9 cellular contexts compared by ENCODE assay signal in the genomic region with DNA sequence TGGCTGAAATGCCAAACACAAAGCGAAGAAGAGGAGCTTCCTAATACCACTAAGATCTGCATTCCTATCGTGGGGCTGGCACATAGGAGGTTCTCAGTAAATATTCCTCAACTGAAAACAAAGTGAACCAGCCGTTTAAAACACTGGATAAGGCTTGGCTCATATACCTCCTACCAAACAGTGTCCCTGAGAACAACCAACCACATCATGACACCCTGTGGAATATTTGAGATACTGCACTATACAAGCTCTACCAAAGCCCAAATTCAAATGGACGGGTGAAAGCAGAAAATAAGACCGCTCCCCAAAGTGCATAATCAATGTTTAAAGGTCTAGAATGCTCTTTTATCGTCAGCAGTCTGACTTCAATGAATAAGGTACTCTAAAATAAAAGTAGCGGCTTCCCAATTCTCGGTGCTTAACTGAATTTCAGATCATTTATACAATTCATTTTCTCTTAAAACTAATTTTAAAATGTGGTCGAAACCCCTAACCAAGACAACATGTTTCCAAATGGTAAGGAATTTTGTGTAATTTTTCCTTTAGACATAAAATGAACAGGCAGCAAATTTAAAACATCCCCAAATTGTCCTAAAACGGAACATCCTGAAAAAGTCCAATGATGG.
DNase-seq lines count a peak whose midpoint lies in the region; ATAC-seq and TF ChIP-seq lines count a peak whose summit lies in the region.
"Had no signal": no experiment of that assay in that cellular context is flagged by ENCODE, and none has a peak within 500 bp of the region (broad histone marks: within the 10 kb centered on the region; RNA-seq: fewer than 3 reads in every experiment).

No MANE protein-coding gene starts in this region.

- no peaks in the 10 kb centered on the region for H3K36me3 Mint-ChIP-seq in activated CD4-positive, alpha-beta T cell treated with anti-CD3 and anti-CD28 coated beads, Interleukin-2, amount 10 ng/mL, durations not matched to agents 7 days and 5 days (ENCODE audit: low read depth)
- H3K36me3 Mint-ChIP-seq in activated T-cell treated with anti-CD3 and anti-CD28 coated beads, Interleukin-2, amount 50 U/mL, for 24 hours (ENCODE audit: low read depth): no peaks in the 10 kb centered on the region
- H3K36me3 Mint-ChIP-seq: IgD-negative memory B cell had no signal

- H3K4me3 Mint-ChIP-seq in activated CD4-positive, alpha-beta T cell treated with anti-CD3 and anti-CD28 coated beads, Interleukin-2, amount 10 ng/mL, durations not matched to agents 7 days and 5 days: no peak overlapping the region
- no peak overlapping the region for H3K4me3 Mint-ChIP-seq in activated T-cell treated with anti-CD3 and anti-CD28 coated beads, Interleukin-2, amount 50 U/mL, for 24 hours
- H3K4me3 Mint-ChIP-seq: IgD-negative memory B cell had no signal

- POLR2A ChIA-PET in activated CD4-positive, alpha-beta T cell treated with anti-CD3 and anti-CD28 coated beads, Interleukin-2, amount 10 ng/mL, durations not matched to agents 7 days and 5 days (lab: Charles Lee): no interaction called here

- 41% methylated on average over 10 of the region's 10 CpGs for WGBS in right lobe of liver (ENCODE audit: insufficient coverage, low coverage, low lambda C conversion rate, missing lambda C conversion rate)

- H3K9me3 ChIP-seq in breast epithelium (peaks cover 3 to 17% of the 10 kb centered on the region in 2 donors), right lobe of liver (no peaks in the 10 kb centered on the region)

- DNase-seq in G401 (ENCODE audit: low spot score) (peak; percentile 76), NCI-H1694 treated with DMSO at 0.1 percent for 48 hours (lab: John Stamatoyannopoulos, UW) (peak; percentile 33), breast epithelium (ENCODE audit: low spot score in 2 of 2) (no peak), right lobe of liver (no peak)
- DNase-seq in activated CD4-positive, alpha-beta T cell treated with anti-CD3 and anti-CD28 coated beads, Interleukin-2, amount 10 ng/mL, durations not matched to agents 7 days and 5 days: no peak
- no peak for DNase-seq in activated T-cell treated with anti-CD3 and anti-CD28 coated beads, Interleukin-2, amount 50 U/mL, for 24 hours

- TF ChIP-seq CTCF in breast epithelium (IDR thresholded peaks at IDR 0.05) (peak in 2 of 3 donors; percentile 39 to 51), right lobe of liver (IDR thresholded peaks at IDR 0.05) (peak; percentile 31 to 45 (median 38))

- no peaks in the 10 kb centered on the region for H3K4me1 Mint-ChIP-seq in activated CD4-positive, alpha-beta T cell treated with anti-CD3 and anti-CD28 coated beads, Interleukin-2, amount 10 ng/mL, durations not matched to agents 7 days and 5 days
- no peaks in the 10 kb centered on the region for H3K4me1 Mint-ChIP-seq in activated T-cell treated with anti-CD3 and anti-CD28 coated beads, Interleukin-2, amount 50 U/mL, for 24 hours (ENCODE audit: low read depth)
- H3K4me1 Mint-ChIP-seq: IgD-negative memory B cell had no signal

- in situ Hi-C loops in G401 (cut with HindIII; ENCODE audit: low sequenced_read_pairs): no loop called here

- CTCF ChIA-PET in activated CD4-positive, alpha-beta T cell treated with anti-CD3 and anti-CD28 coated beads, Interleukin-2, amount 10 ng/mL, durations not matched to agents 7 days and 5 days (lab: Charles Lee): no interaction called here

- H3K27ac ChIP-seq in breast epithelium (no peak overlapping the region), right lobe of liver (no peak overlapping the region)

- no peaks in the 10 kb centered on the region for H3K27me3 ChIP-seq in breast epithelium
- peaks cover 0 to 16% of the 10 kb centered on the region in 2 donors for H3K27me3 ChIP-seq in right lobe of liver

- no peaks in the 10 kb centered on the region for H3K4me1 ChIP-seq in breast epithelium
- no peaks in the 10 kb centered on the region for H3K4me1 ChIP-seq in right lobe of liver

- no peaks in the 10 kb centered on the region for H3K27me3 Mint-ChIP-seq in activated CD4-positive, alpha-beta T cell treated with anti-CD3 and anti-CD28 coated beads, Interleukin-2, amount 10 ng/mL, durations not matched to agents 7 days and 5 days
- no peaks in the 10 kb centered on the region for H3K27me3 Mint-ChIP-seq in activated T-cell treated with anti-CD3 and anti-CD28 coated beads, Interleukin-2, amount 50 U/mL, for 24 hours

- ATAC-seq in right lobe of liver: peak; percentile 47 to 77 (median 76)
- no peak for ATAC-seq in GM21528 (IDR thresholded peaks at IDR 0.05; ENCODE audit: low FRiP score, unreplicated experiment)
- ATAC-seq in GM21576 (IDR thresholded peaks at IDR 0.05; ENCODE audit: unreplicated experiment): no peak

- no peaks in the 10 kb centered on the region for H3K36me3 ChIP-seq in breast epithelium
- H3K36me3 ChIP-seq in right lobe of liver: no peaks in the 10 kb centered on the region

- H3K4me3 ChIP-seq in breast epithelium: no peak overlapping the region
- H3K4me3 ChIP-seq in right lobe of liver: no peak overlapping the region

- H3K9me3 Mint-ChIP-seq in activated CD4-positive, alpha-beta T cell treated with anti-CD3 and anti-CD28 coated beads, Interleukin-2, amount 10 ng/mL, durations not matched to agents 7 days and 5 days: peaks cover 3% of the 10 kb centered on the region
- peaks cover 4% of the 10 kb centered on the region for H3K9me3 Mint-ChIP-seq in activated T-cell treated with anti-CD3 and anti-CD28 coated beads, Interleukin-2, amount 50 U/mL, for 24 hours

- no peak overlapping the region for H3K27ac Mint-ChIP-seq in activated CD4-positive, alpha-beta T cell treated with anti-CD3 and anti-CD28 coated beads, Interleukin-2, amount 10 ng/mL, durations not matched to agents 7 days and 5 days
- H3K27ac Mint-ChIP-seq in activated T-cell treated with anti-CD3 and anti-CD28 coated beads, Interleukin-2, amount 50 U/mL, for 24 hours: no peak overlapping the region
- H3K27ac Mint-ChIP-seq: IgD-negative memory B cell had no signal

- no peak for TF ChIP-seq POLR2A in breast epithelium (IDR thresholded peaks at IDR 0.05)
- no peak for TF ChIP-seq POLR2A in right lobe of liver (IDR thresholded peaks at IDR 0.05)

- intact Hi-C loops in breast epithelium (cut with DNase I; ENCODE audit: low total_unique reads): no loop called here
- intact Hi-C loops in right lobe of liver (cut with DNase I): no loop called here

Comparison
In these comparisons a context has a peak if more than half of its experiments do, and no peak if none do; other contexts are left out.
1. DNase-seq: peak in G401 (single experiment) and NCI-H1694 treated with DMSO at 0.1 percent for 48 hours (single experiment); none in breast epithelium (0 of 2), right lobe of liver (0 of 3), activated CD4-positive, alpha-beta T cell treated with anti-CD3 and anti-CD28 coated beads, Interleukin-2, amount 10 ng/mL, durations not matched to agents 7 days and 5 days (single experiment) and activated T-cell treated with anti-CD3 and anti-CD28 coated beads, Interleukin-2, amount 50 U/mL, for 24 hours (single experiment).
2. ATAC-seq: peak in right lobe of liver (4 of 4); none in GM21528 (single experiment) and GM21576 (single experiment).